ENCODE assay signal across 38 cellular contexts in the genomic region with DNA sequence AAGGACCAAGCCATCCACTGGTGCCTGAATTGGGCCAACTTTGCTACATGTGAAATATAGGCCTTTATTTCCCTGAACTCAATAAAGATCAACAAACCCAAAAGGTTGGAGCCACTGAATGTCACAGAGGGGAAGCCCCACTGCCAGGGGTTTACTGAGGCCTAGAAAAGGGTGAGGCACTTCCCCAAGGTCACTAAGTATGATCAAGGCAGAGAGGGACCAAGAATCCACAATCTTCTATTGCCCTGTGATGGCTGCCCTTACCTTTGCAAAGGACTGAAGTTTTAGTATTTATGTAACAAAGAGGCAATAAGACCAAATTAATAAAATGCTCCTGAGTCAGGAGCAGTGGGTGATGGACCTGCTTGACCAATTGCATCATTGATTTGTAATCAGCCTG. TPM values are rescaled to one million over a fixed set of nuclear protein-coding genes. Genes with fewer than 3 reads are reported as not detected.
"Had no signal": no experiment of that assay in that cellular context is flagged by ENCODE, and none has a peak within 500 bp of the region (broad histone marks: within the 10 kb centered on the region; RNA-seq: fewer than 3 reads in every experiment).

No MANE protein-coding gene starts in this region.

- H3K4me1 ChIP-seq: adrenal gland, body of pancreas, breast epithelium had no signal

- ATAC-seq: activated CD4-positive, alpha-beta T cell treated with anti-CD3 and anti-CD28 coated beads for 36 hours; activated CD8-positive, alpha-beta T cell treated with anti-CD3 and anti-CD28 coated beads for 36 hours; activated naive CD4-positive, alpha-beta T cell treated with anti-CD3 and anti-CD28 coated beads, Interleukin-2, amount 50 U/mL, for 72 hours; activated T-cell treated with anti-CD3 and anti-CD28 coated beads, Interleukin-2, amount 50 U/mL, for 4 hours; activated T-cell treated with anti-CD3 and anti-CD28 coated beads, Interleukin-2, amount 50 U/mL, for 72 hours; activated T-helper 17 cell treated with anti-CD3 and anti-CD28 coated beads, Interleukin-2, amount 50 U/mL, for 72 hours; body of pancreas had no signal

- H3K27me3 ChIP-seq: adrenal gland, body of pancreas, brain microvascular endothelial cell, breast epithelium had no signal

- H3K36me3 ChIP-seq: adrenal gland, brain microvascular endothelial cell, breast epithelium had no signal

- H3K27ac ChIP-seq: adrenal gland, body of pancreas, brain microvascular endothelial cell, breast epithelium, VCaP had no signal

- H3K4me1 Mint-ChIP-seq: activated T-helper 17 cell treated with anti-CD3 and anti-CD28 coated beads, Interleukin-2, amount 50 U/mL, for 72 hours had no signal

- H3K27me3 Mint-ChIP-seq: activated B cell treated with CpG ODN at 0.5 μM for 24 hours; activated CD4-positive, alpha-beta memory T cell treated with anti-CD3 and anti-CD28 coated beads for 36 hours; activated CD4-positive, alpha-beta T cell treated with anti-CD3 and anti-CD28 coated beads for 36 hours; activated CD8-positive, alpha-beta T cell treated with anti-CD3 and anti-CD28 coated beads for 36 hours; activated naive CD8-positive, alpha-beta T cell treated with anti-CD3 and anti-CD28 coated beads for 36 hours; activated T-helper 17 cell treated with anti-CD3 and anti-CD28 coated beads, Interleukin-2, amount 50 U/mL, for 72 hours had no signal

- DNase-seq: activated B cell treated with CpG ODN at 0.5 μM for 24 hours; activated CD4-positive, alpha-beta memory T cell treated with anti-CD3 and anti-CD28 coated beads for 36 hours; activated CD4-positive, alpha-beta T cell treated with anti-CD3 and anti-CD28 coated beads for 1 hour; activated CD4-positive, alpha-beta T cell treated with anti-CD3 and anti-CD28 coated beads for 36 hours; activated CD4-positive, alpha-beta T cell treated with anti-CD3 and anti-CD28 coated beads for 48 hours; activated CD4-positive, alpha-beta T cell treated with anti-CD3 and anti-CD28 coated beads, Interleukin-2, amount 50 U/mL, for 1 hour; activated CD4-positive, alpha-beta T cell treated with anti-CD3 and anti-CD28 coated beads, Interleukin-2, amount 50 U/mL, for 4 hours; activated CD8-positive, alpha-beta T cell treated with anti-CD3 and anti-CD28 coated beads for 36 hours; activated effector memory CD4-positive, alpha-beta T cell treated with anti-CD3 and anti-CD28 coated beads, Interleukin-2, amount 50 U/mL, for 16 hours; activated gamma-delta T cell treated with Interleukin-2 at 50 U/mL for 16 hours; activated naive CD4-positive, alpha-beta T cell; activated naive CD4-positive, alpha-beta T cell treated with anti-CD3 and anti-CD28 coated beads for 36 hours; activated naive CD4-positive, alpha-beta T cell treated with anti-CD3 and anti-CD28 coated beads, Interleukin-2, amount 50 U/mL, for 16 hours; activated naive CD8-positive, alpha-beta T cell treated with anti-CD3 and anti-CD28 coated beads for 36 hours; activated T-cell treated with anti-CD3 and anti-CD28 coated beads for 4 hours; activated T-cell treated with anti-CD3 and anti-CD28 coated beads, Interleukin-2, amount 50 U/mL, for 1 hour; activated T-cell treated with anti-CD3 and anti-CD28 coated beads, Interleukin-2, amount 50 U/mL, for 4 hours; activated T-cell treated with anti-CD3 and anti-CD28 coated beads, Interleukin-2, amount 50 U/mL, for 72 hours; adrenal gland; amniotic stem cell; aorta; body of pancreas; brain microvascular endothelial cell; central memory CD4-positive, alpha-beta T cell; T-helper 1 cell; T-helper 2 cell; T-helper 9 cell had no signal

- H3K9me3 ChIP-seq: adrenal gland had no signal

- H3K27ac Mint-ChIP-seq: activated B cell treated with CpG ODN at 0.5 μM for 24 hours; activated CD4-positive, alpha-beta memory T cell treated with anti-CD3 and anti-CD28 coated beads for 36 hours; activated CD4-positive, alpha-beta T cell treated with anti-CD3 and anti-CD28 coated beads for 36 hours; activated CD8-positive, alpha-beta T cell treated with anti-CD3 and anti-CD28 coated beads for 36 hours; activated naive CD4-positive, alpha-beta T cell treated with anti-CD3 and anti-CD28 coated beads for 36 hours; activated naive CD4-positive, alpha-beta T cell treated with anti-CD3 and anti-CD28 coated beads, Interleukin-2, amount 50 U/mL, for 72 hours; activated naive CD8-positive, alpha-beta T cell treated with anti-CD3 and anti-CD28 coated beads for 36 hours; activated T-cell treated with anti-CD3 and anti-CD28 coated beads, Interleukin-2, amount 50 U/mL, for 72 hours; activated T-helper 1 cell treated with anti-CD3 and anti-CD28 coated beads, Interleukin-12 subunit alpha, Interleukin-12 subunit beta, Interleukin-2, Interleukin-4 antibody, amounts not matched to agents 30 ng/mL and 10 ng/mL and 1 ng/mL, durations not matched to agents 14 hours and 24 hours and 36 hours; activated T-helper 17 cell treated with anti-CD3 and anti-CD28 coated beads, Interleukin-2, amount 50 U/mL, for 72 hours; T-helper 1 cell treated with Interleukin-12 subunit alpha and Interleukin-12 subunit beta and Interleukin-4 antibody, amounts not matched to agents 30 μg/mL and 1 μg/mL, for 36 hours; T-helper 2 cell treated with Interferon-gamma antibody and Interleukin-4, amounts not matched to agents 5 μg/mL and 100 μg/mL, for 36 hours had no signal

- H3K4me3 Mint-ChIP-seq: activated B cell treated with CpG ODN at 0.5 μM for 24 hours; activated CD4-positive, alpha-beta memory T cell treated with anti-CD3 and anti-CD28 coated beads for 36 hours; activated CD4-positive, alpha-beta T cell treated with anti-CD3 and anti-CD28 coated beads for 36 hours; activated CD8-positive, alpha-beta T cell treated with anti-CD3 and anti-CD28 coated beads for 36 hours; activated naive CD4-positive, alpha-beta T cell treated with anti-CD3 and anti-CD28 coated beads for 36 hours; activated naive CD8-positive, alpha-beta T cell treated with anti-CD3 and anti-CD28 coated beads for 36 hours; activated T-cell treated with anti-CD3 and anti-CD28 coated beads, Interleukin-2, amount 50 U/mL, for 4 hours; activated T-cell treated with anti-CD3 and anti-CD28 coated beads, Interleukin-2, amount 50 U/mL, for 72 hours; activated T-helper 1 cell treated with anti-CD3 and anti-CD28 coated beads, Interleukin-12 subunit alpha, Interleukin-12 subunit beta, Interleukin-2, Interleukin-4 antibody, amounts not matched to agents 30 ng/mL and 10 ng/mL and 1 ng/mL, durations not matched to agents 14 hours and 24 hours and 36 hours; activated T-helper 17 cell treated with anti-CD3 and anti-CD28 coated beads, Interleukin-2, amount 50 U/mL, for 72 hours; T-helper 1 cell treated with Interleukin-12 subunit alpha and Interleukin-12 subunit beta and Interleukin-4 antibody, amounts not matched to agents 30 μg/mL and 1 μg/mL, for 36 hours; T-helper 2 cell treated with Interferon-gamma antibody and Interleukin-4, amounts not matched to agents 5 μg/mL and 100 μg/mL, for 36 hours had no signal

- H3K9me3 Mint-ChIP-seq: activated T-helper 17 cell treated with anti-CD3 and anti-CD28 coated beads, Interleukin-2, amount 50 U/mL, for 72 hours had no signal

- H3K4me3 ChIP-seq: adrenal gland, body of pancreas, breast epithelium had no signal

RNA-seq across cellular contexts. Expression of a gene that starts 18.0 kb away (rescaled TPM):
- total RNA-seq: activated B cell treated with CpG ODN at 0.5 μM for 24 hours; activated CD8-positive, alpha-beta memory T cell treated with anti-CD3 and anti-CD28 coated beads for 36 hours; activated CD8-positive, alpha-beta T cell treated with anti-CD3 and anti-CD28 coated beads for 36 hours; activated T-cell treated with anti-CD3 and anti-CD28 coated beads, Interleukin-2, amount 50 U/mL, for 4 hours; activated T-helper 1 cell treated with anti-CD3 and anti-CD28 coated beads, Interleukin-12 subunit alpha, Interleukin-12 subunit beta, Interleukin-2, Interleukin-4 antibody, amounts not matched to agents 30 ng/mL and 10 ng/mL and 1 ng/mL, durations not matched to agents 14 hours and 24 hours and 36 hours; body of pancreas had no signal

RNA-seq across cellular contexts. Expression of a gene that starts 40.3 kb away (rescaled TPM):
- total RNA-seq: activated B cell treated with CpG ODN at 0.5 μM for 24 hours; activated CD4-positive, alpha-beta memory T cell treated with anti-CD3 and anti-CD28 coated beads for 36 hours; activated CD4-positive, alpha-beta T cell treated with anti-CD3 and anti-CD28 coated beads for 36 hours; activated CD8-positive, alpha-beta memory T cell treated with anti-CD3 and anti-CD28 coated beads for 36 hours; activated CD8-positive, alpha-beta T cell treated with anti-CD3 and anti-CD28 coated beads for 36 hours; activated naive CD4-positive, alpha-beta T cell treated with anti-CD3 and anti-CD28 coated beads for 36 hours; activated naive CD4-positive, alpha-beta T cell treated with anti-CD3 and anti-CD28 coated beads, Interleukin-2, amount 50 U/mL, for 72 hours; activated naive CD8-positive, alpha-beta T cell treated with anti-CD3 and anti-CD28 coated beads for 36 hours; activated T-cell treated with anti-CD3 and anti-CD28 coated beads, Interleukin-2, amount 50 U/mL, for 4 hours; activated T-cell treated with anti-CD3 and anti-CD28 coated beads, Interleukin-2, amount 50 U/mL, for 72 hours; activated T-helper 1 cell treated with anti-CD3 and anti-CD28 coated beads, Interleukin-12 subunit alpha, Interleukin-12 subunit beta, Interleukin-2, Interleukin-4 antibody, amounts not matched to agents 30 ng/mL and 10 ng/mL and 1 ng/mL, durations not matched to agents 14 hours and 24 hours and 36 hours; activated T-helper 17 cell treated with anti-CD3 and anti-CD28 coated beads, Interleukin-2, amount 50 U/mL, for 72 hours; adrenal gland; astrocyte; body of pancreas; breast epithelium; cardiac septum; cerebellum had no signal
